ENCODE assay signal across 1 cellular context in the genomic region with DNA sequence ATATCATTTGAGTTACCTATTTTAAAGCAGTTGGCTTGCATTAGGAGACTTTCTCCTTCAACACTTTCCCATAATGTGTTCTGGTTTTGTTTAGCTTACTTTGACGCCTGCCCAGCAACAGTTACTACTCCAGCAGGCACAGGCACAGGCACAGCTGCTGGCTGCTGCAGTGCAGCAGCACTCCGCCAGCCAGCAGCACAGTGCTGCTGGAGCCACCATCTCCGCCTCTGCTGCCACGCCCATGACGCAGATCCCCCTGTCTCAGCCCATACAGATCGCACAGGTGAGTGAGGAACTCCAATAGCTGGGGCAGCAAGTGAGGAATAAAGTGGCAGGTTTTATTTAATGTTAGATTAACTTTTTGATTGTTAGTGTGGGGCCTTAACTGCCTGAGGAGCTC.
A peak's percentile ranks its signal among the peaks of the same experiment; 100 is the strongest.
TF ChIP-seq lines count a peak whose summit lies in the region.

No MANE protein-coding gene starts in this region.

TF ChIP-seq in K562, 482 proteins besides CTCF, POLR2A, EP300 and RAD21 (continued from another document):
- TF ChIP-seq, protein P1, sequence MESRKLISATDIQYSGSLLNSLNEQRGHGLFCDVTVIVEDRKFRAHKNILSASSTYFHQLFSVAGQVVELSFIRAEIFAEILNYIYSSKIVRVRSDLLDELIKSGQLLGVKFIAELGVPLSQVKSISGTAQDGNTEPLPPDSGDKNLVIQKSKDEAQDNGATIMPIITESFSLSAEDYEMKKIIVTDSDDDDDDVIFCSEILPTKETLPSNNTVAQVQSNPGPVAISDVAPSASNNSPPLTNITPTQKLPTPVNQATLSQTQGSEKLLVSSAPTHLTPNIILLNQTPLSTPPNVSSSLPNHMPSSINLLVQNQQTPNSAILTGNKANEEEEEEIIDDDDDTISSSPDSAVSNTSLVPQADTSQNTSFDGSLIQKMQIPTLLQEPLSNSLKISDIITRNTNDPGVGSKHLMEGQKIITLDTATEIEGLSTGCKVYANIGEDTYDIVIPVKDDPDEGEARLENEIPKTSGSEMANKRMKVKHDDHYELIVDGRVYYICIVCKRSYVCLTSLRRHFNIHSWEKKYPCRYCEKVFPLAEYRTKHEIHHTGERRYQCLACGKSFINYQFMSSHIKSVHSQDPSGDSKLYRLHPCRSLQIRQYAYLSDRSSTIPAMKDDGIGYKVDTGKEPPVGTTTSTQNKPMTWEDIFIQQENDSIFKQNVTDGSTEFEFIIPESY (CRISPR knock-in tag; IDR thresholded peaks at IDR 0.05) = peak; percentile 4; the same call in 1 of the 2 replicates
